In genomic region chr2:45883601-45884000, GRCh38 we compare ENCODE assay signal across 18 cellular contexts.
"Had no signal": no experiment of that assay in that cellular context is flagged by ENCODE, and none has a peak within 500 bp of the region (broad histone marks: within the 10 kb centered on the region; RNA-seq: fewer than 3 reads in every experiment).

No MANE protein-coding gene starts in this region.

- H3K36me3 ChIP-seq: ascending aorta, breast epithelium had no signal

- H3K9me3 ChIP-seq: ascending aorta, breast epithelium, esophagus squamous epithelium had no signal

- H3K9me3 Mint-ChIP-seq: natural killer cell had no signal

- H3K27ac Mint-ChIP-seq: activated naive CD8-positive, alpha-beta T cell treated with anti-CD3 and anti-CD28 coated beads, Interleukin-2, amount 10 ng/mL, durations not matched to agents 7 days and 5 days; natural killer cell had no signal

- H3K27me3 ChIP-seq: ascending aorta, breast epithelium, esophagus squamous epithelium had no signal

- H3K27ac ChIP-seq: VCaP had no signal

- H3K27me3 Mint-ChIP-seq: activated naive CD8-positive, alpha-beta T cell treated with anti-CD3 and anti-CD28 coated beads, Interleukin-2, amount 10 ng/mL, durations not matched to agents 7 days and 5 days had no signal

- H3K4me3 Mint-ChIP-seq: activated naive CD8-positive, alpha-beta T cell treated with anti-CD3 and anti-CD28 coated beads, Interleukin-2, amount 10 ng/mL, durations not matched to agents 7 days and 5 days; natural killer cell had no signal

- DNase-seq: activated CD4-positive, alpha-beta T cell treated with anti-CD3 and anti-CD28 coated beads for 1 hour; activated CD4-positive, alpha-beta T cell treated with anti-CD3 and anti-CD28 coated beads, Interleukin-2, amount 50 U/mL, for 4 hours; activated naive CD4-positive, alpha-beta T cell; activated naive CD8-positive, alpha-beta T cell treated with anti-CD3 and anti-CD28 coated beads, Interleukin-2, amount 10 ng/mL, durations not matched to agents 7 days and 5 days; effector memory CD4-positive, alpha-beta T cell; esophagus squamous epithelium; natural killer cell; nucleus accumbens; stimulated activated CD4-positive, alpha-beta T cell treated with anti-CD3 and anti-CD28 coated beads, Interleukin-12 subunit alpha, Interleukin-12 subunit beta, amount 100 ng/mL, for 4 hours; stimulated activated CD4-positive, alpha-beta T cell treated with anti-CD3 and anti-CD28 coated beads, Interleukin-1b, Interleukin-23, amount 100 ng/mL, for 48 hours; stimulated activated CD8-positive, alpha-beta memory T cell treated with anti-CD3 and anti-CD28 coated beads, Interleukin-4, amount 100 ng/mL, for 48 hours; stimulated activated naive CD4-positive, alpha-beta T cell treated with Interleukin-2 at 50 U/mL for 16 hours; SW 1271; T-helper 2 cell; trophoblast cell had no signal

- ATAC-seq: natural killer cell had no signal

- H3K4me3 ChIP-seq: ascending aorta, breast epithelium, esophagus squamous epithelium had no signal
